Comparison of ENCODE assay signal across 6 cellular contexts in the genomic region with DNA sequence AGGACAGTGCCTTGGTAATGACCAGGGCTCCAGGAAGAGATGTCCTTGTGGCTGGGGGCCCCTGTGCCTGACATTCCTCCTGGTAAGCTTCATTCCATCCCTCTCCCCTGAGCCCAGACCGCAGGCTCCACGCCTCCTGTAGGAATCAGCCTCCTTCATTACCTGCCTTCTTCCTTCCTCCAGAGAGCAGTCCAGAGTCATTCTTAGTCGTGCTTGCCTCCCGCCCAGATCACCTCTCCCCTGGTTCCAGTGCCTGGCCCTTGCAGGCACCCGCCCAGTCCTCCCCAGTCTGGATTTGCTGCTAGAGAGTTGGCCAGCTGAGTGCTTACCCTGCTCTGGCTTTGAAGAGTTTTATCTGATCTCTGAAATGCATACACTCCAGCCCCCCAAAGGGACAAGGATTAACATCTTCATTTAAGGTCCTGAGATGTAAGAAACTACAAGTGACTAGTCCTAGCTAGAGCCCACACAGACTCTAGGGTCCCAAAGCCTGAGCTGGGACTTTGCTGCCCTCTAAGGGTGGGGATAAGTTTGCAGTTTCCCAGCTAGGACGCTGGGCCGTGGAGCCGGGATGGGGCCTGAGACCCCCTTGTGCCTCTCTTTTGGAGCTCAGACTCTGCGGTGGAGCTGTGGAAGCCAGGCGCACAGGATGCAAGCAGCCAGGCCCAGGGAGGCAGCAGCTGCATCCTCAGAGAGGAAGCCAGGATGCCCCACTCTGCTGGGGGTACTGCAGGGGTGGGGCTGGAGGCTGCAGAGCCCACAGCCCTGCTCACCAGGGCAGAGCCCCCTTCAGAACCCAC. TPM values are rescaled to one million over a fixed set of nuclear protein-coding genes. Genes with fewer than 3 reads are reported as not detected.
DNase-seq lines count a peak whose midpoint lies in the region; TF ChIP-seq lines count a peak whose summit lies in the region.

No MANE protein-coding gene starts in this region.

- peaks cover 41% of the 10 kb centered on the region for H3K4me1 Mint-ChIP-seq in Calu3 (ENCODE audit: low read depth, unreplicated experiment)

- CTCF ChIA-PET in Calu3 (lab: Charles Lee) = interaction anchor here (0.5 to 2.7 kb wide), 16 partner anchors 9 to 106 kb away, joined by 3 to 22 read pairs (median 6); partner anchors contain the start of genes ACP2, ARFGAP2, DDB2 and MADD

- H3K4me3 ChIP-seq in adipocyte (ENCODE audit: low read length) (peak overlapping the region; percentile 82), mucosa of stomach (ENCODE audit: low read length) (peak overlapping the region; percentile 10)
- no peak overlapping the region for H3K4me3 ChIP-seq in effector memory CD4-positive, alpha-beta T cell (ENCODE audit: insufficient read depth, low read depth, low read length, poor library complexity, severe bottlenecking)

- intact Hi-C loops in Calu3 (cut with micrococcal nuclease; ENCODE audit: unreplicated experiment) = loop anchor here (2.0 to 10.0 kb wide), 4 partner anchors 42 to 95 kb away; partner anchors contain the start of genes ARFGAP2 and MYBPC3

- H3K9me3 ChIP-seq in adipocyte (ENCODE audit: control insufficient read depth, low read length) = no peaks in the 10 kb centered on the region
- H3K9me3 ChIP-seq in mucosa of stomach (ENCODE audit: control insufficient read depth, low read length) = no peaks in the 10 kb centered on the region
- no peaks in the 10 kb centered on the region for H3K9me3 ChIP-seq in effector memory CD4-positive, alpha-beta T cell (ENCODE audit: control insufficient read depth, low read length)

- H3K9me3 Mint-ChIP-seq in Calu3 (ENCODE audit: low read depth, unreplicated experiment) = no peaks in the 10 kb centered on the region

- H3K36me3 Mint-ChIP-seq in Calu3 (ENCODE audit: insufficient read depth, unreplicated experiment) = peaks cover 5% of the 10 kb centered on the region

- peak overlapping the region; percentile 28 for H3K4me3 Mint-ChIP-seq in Calu3 (ENCODE audit: low read depth, unreplicated experiment)

- BruUV-seq in Calu3 (replicated peaks; lab: Mats Ljungman, UMichigan) = no TSS peak

- DNase-seq in Calu3 = peak; percentile 51
- peak; percentile 72 to 77 for DNase-seq in Kasumi-1 (lab: John Stamatoyannopoulos, UW)
- peak; percentile 44 for DNase-seq in adipocyte (ENCODE audit: low read depth)
- no peak for DNase-seq in effector memory CD4-positive, alpha-beta T cell
- DNase-seq in GM19240 (ENCODE audit: insufficient read length, low spot score) = no peak

- peak; percentile 53 for TF ChIP-seq CTCF in Calu3 (IDR thresholded peaks at IDR 0.05; ENCODE audit: unreplicated experiment)

- H3K27me3 Mint-ChIP-seq in Calu3 (ENCODE audit: unreplicated experiment) = no peaks in the 10 kb centered on the region

- peak overlapping the region; percentile 53 for H3K27ac Mint-ChIP-seq in Calu3 (ENCODE audit: unreplicated experiment)

- peak overlapping the region; percentile 89 for H3K9ac ChIP-seq in adipocyte (ENCODE audit: low read length)
- peak overlapping the region; percentile 62 for H3K9ac ChIP-seq in mucosa of stomach (ENCODE audit: low read length)

- H3K27me3 ChIP-seq in adipocyte (replicated peaks; ENCODE audit: control insufficient read depth, insufficient read depth, low read length) (no peaks in the 10 kb centered on the region), mucosa of stomach (ENCODE audit: control insufficient read depth, insufficient read depth, low read length) (no peaks in the 10 kb centered on the region)
- no peaks in the 10 kb centered on the region for H3K27me3 ChIP-seq in effector memory CD4-positive, alpha-beta T cell (replicated peaks; ENCODE audit: control insufficient read depth, insufficient read depth, low read length, poor library complexity, severe bottlenecking)

- H3K36me3 ChIP-seq in adipocyte (ENCODE audit: control insufficient read depth, insufficient read depth, low read length, severe bottlenecking) (peaks cover 17% of the 10 kb centered on the region), mucosa of stomach (ENCODE audit: control insufficient read depth, insufficient read depth, low read length) (no peaks in the 10 kb centered on the region)
- H3K36me3 ChIP-seq in effector memory CD4-positive, alpha-beta T cell (ENCODE audit: control insufficient read depth, insufficient read depth, low read length) = no peaks in the 10 kb centered on the region

- H3K27ac ChIP-seq in effector memory CD4-positive, alpha-beta T cell (ENCODE audit: insufficient read depth, low read length, poor library complexity, severe bottlenecking) = no peak overlapping the region

- H3K4me1 ChIP-seq in adipocyte (ENCODE audit: control insufficient read depth, insufficient read depth, low read length) (peaks cover 57% of the 10 kb centered on the region), mucosa of stomach (ENCODE audit: control insufficient read depth, insufficient read depth, low read length) (peaks cover 48% of the 10 kb centered on the region)
- peaks cover 3% of the 10 kb centered on the region for H3K4me1 ChIP-seq in effector memory CD4-positive, alpha-beta T cell (ENCODE audit: control insufficient read depth, insufficient read depth, low read length, poor library complexity, severe bottlenecking)

RNA-seq across cellular contexts. Expression of gene NR1H3, which starts 1.6 kb away (rescaled TPM):
- total RNA-seq in Calu3 (2022) = 11.4 and 14.2 TPM in 2 replicates

RNA-seq across cellular contexts. Expression of gene MADD, which starts 10.6 kb away (rescaled TPM):
- 42.9 and 45.7 TPM in 2 replicates for total RNA-seq in Calu3 (2022)

RNA-seq across cellular contexts. Expression of gene ACP2, which starts 10.8 kb away (rescaled TPM):
- total RNA-seq in Calu3 (2022) = 23.5 and 30.6 TPM in 2 replicates

RNA-seq across cellular contexts. Expression of gene DDB2, which starts 44.6 kb away (rescaled TPM):
- total RNA-seq in Calu3 (2022) = 18.7 and 27.8 TPM in 2 replicates

Comparison
In these comparisons a context has a peak if more than half of its experiments do, and no peak if none do; other contexts are left out.
1. DNase-seq: peak in Calu3 (single experiment), Kasumi-1 (2 of 2) and adipocyte (single experiment); none in effector memory CD4-positive, alpha-beta T cell (0 of 3) and GM19240 (single experiment).